ENCODE assay signal across 1 cellular context in genomic region chr19:7872306-7873204, GRCh38.
TF ChIP-seq lines count a peak whose summit lies in the region.

No MANE protein-coding gene starts in this region.

TF ChIP-seq in SK-N-SH treated with all-trans-retinoic acid at 6 μM for 48 hours, 23 proteins besides CTCF, POLR2A, EP300 and RAD21:
- TF ChIP-seq ZFP3 (CRISPR knock-in tag; IDR thresholded peaks at IDR 0.05) (peak; percentile 91), TSHZ2 (CRISPR knock-in tag; IDR thresholded peaks at IDR 0.05) (no peak)
